In genomic region chr5:154794525-154795234, GRCh38 we compare ENCODE assay signal across 11 cellular contexts. TPM values are rescaled to one million over a fixed set of nuclear protein-coding genes. Genes with fewer than 3 reads are reported as not detected.
DNase-seq lines count a peak whose midpoint lies in the region; ATAC-seq and TF ChIP-seq lines count a peak whose summit lies in the region.
"Had no signal": no experiment of that assay in that cellular context is flagged by ENCODE, and none has a peak within 500 bp of the region (broad histone marks: within the 10 kb centered on the region; RNA-seq: fewer than 3 reads in every experiment).

No MANE protein-coding gene starts in this region.

- H3K27ac ChIP-seq in lower lobe of right lung: peak overlapping the region; percentile 12
- H3K27ac ChIP-seq: KMS-11 had no signal

- DNase-seq in stimulated activated naive CD8-positive, alpha-beta T cell treated with anti-CD3 and anti-CD28 coated beads, Interleukin-15, Interleukin-2, amounts not matched to agents 100 U/mL and 50 U/mL, for 24 hours: no peak
- DNase-seq in cardiac fibroblast (ENCODE audit: low read depth in 2 of 2) (peak; percentile 34 to 66), lower lobe of right lung (no peak), GM03348 (ENCODE audit: low spot score) (no peak)
- no peak for DNase-seq in stimulated activated CD4-positive, alpha-beta T cell treated with anti-CD3 and anti-CD28 coated beads, Interleukin-12 subunit alpha, Interleukin-12 subunit beta, amount 100 ng/mL, for 4 hours
- DNase-seq: amygdala had no signal

- H3K36me3 Mint-ChIP-seq in stimulated activated naive CD8-positive, alpha-beta T cell treated with anti-CD3 and anti-CD28 coated beads, Interleukin-15, Interleukin-2, amounts not matched to agents 100 ng/mL and 50 ng/mL, for 24 hours (ENCODE audit: low read depth): peaks cover 73% of the 10 kb centered on the region

- H3K4me3 Mint-ChIP-seq in stimulated activated naive CD8-positive, alpha-beta T cell treated with anti-CD3 and anti-CD28 coated beads, Interleukin-15, Interleukin-2, amounts not matched to agents 100 ng/mL and 50 ng/mL, for 24 hours: no peak overlapping the region

- no peaks in the 10 kb centered on the region for H3K27me3 ChIP-seq in lower lobe of right lung (ENCODE audit: low read depth)

- H3K36me3 ChIP-seq in lower lobe of right lung: peaks cover 91% of the 10 kb centered on the region

- H3K9me3 ChIP-seq in lower lobe of right lung: no peaks in the 10 kb centered on the region

- intact Hi-C loops in lower lobe of right lung (cut with DNase I): no loop called here

- H3K4me1 Mint-ChIP-seq in stimulated activated naive CD8-positive, alpha-beta T cell treated with anti-CD3 and anti-CD28 coated beads, Interleukin-15, Interleukin-2, amounts not matched to agents 100 ng/mL and 50 ng/mL, for 24 hours (ENCODE audit: low read depth): peaks cover 8% of the 10 kb centered on the region

- H3K4me3 ChIP-seq in cardiac fibroblast (replicated peaks in 1 of 2; ENCODE audit: low read depth in 2 of 2, low read length in 2 of 2): no peak overlapping the region
- H3K4me3 ChIP-seq in lower lobe of right lung: no peak overlapping the region

- peak overlapping the region; percentile 1 for H3K27ac Mint-ChIP-seq in stimulated activated naive CD8-positive, alpha-beta T cell treated with anti-CD3 and anti-CD28 coated beads, Interleukin-15, Interleukin-2, amounts not matched to agents 100 ng/mL and 50 ng/mL, for 24 hours

- no peak for ATAC-seq in stimulated activated naive CD8-positive, alpha-beta T cell treated with anti-CD3 and anti-CD28 coated beads, Interleukin-15, Interleukin-2, amounts not matched to agents 100 U/mL and 50 U/mL, for 24 hours
- ATAC-seq in lower lobe of right lung (no peak), GM21515 (IDR thresholded peaks at IDR 0.05; ENCODE audit: unreplicated experiment) (no peak), HG02970 (IDR thresholded peaks at IDR 0.05; ENCODE audit: low FRiP score, unreplicated experiment) (no peak)

- H3K4me1 ChIP-seq in lower lobe of right lung: no peaks in the 10 kb centered on the region

- H3K9me3 Mint-ChIP-seq in stimulated activated naive CD8-positive, alpha-beta T cell treated with anti-CD3 and anti-CD28 coated beads, Interleukin-15, Interleukin-2, amounts not matched to agents 100 ng/mL and 50 ng/mL, for 24 hours: no peaks in the 10 kb centered on the region

- no peaks in the 10 kb centered on the region for H3K27me3 Mint-ChIP-seq in stimulated activated naive CD8-positive, alpha-beta T cell treated with anti-CD3 and anti-CD28 coated beads, Interleukin-15, Interleukin-2, amounts not matched to agents 100 ng/mL and 50 ng/mL, for 24 hours

- TF ChIP-seq CTCF in cardiac fibroblast (IDR thresholded peaks at IDR 0.05; ENCODE audit: low read depth, low read length) (no peak), lower lobe of right lung (IDR thresholded peaks at IDR 0.05) (no peak)

RNA-seq across cellular contexts. Expression of gene LARP1, which starts 39.5 kb away (rescaled TPM):
- total RNA-seq in lower lobe of right lung: 143 TPM

RNA-seq across cellular contexts. Expression of gene FAXDC2, which starts 55.7 kb away (rescaled TPM):
- total RNA-seq in lower lobe of right lung: 72.7 TPM
- total RNA-seq: activated CD8-positive, alpha-beta memory T cell treated with anti-CD3 and anti-CD28 coated beads for 36 hours had no signal

Comparison
In these comparisons a context has a peak if more than half of its experiments do, and no peak if none do; other contexts are left out.
1. DNase-seq: peak in cardiac fibroblast (2 of 2); none in stimulated activated naive CD8-positive, alpha-beta T cell treated with anti-CD3 and anti-CD28 coated beads, Interleukin-15, Interleukin-2, amounts not matched to agents 100 U/mL and 50 U/mL, for 24 hours (single experiment), lower lobe of right lung (single experiment), GM03348 (single experiment) and stimulated activated CD4-positive, alpha-beta T cell treated with anti-CD3 and anti-CD28 coated beads, Interleukin-12 subunit alpha, Interleukin-12 subunit beta, amount 100 ng/mL, for 4 hours (single experiment).